In genomic region chr17:64385187-64386083, GRCh38 we compare ENCODE assay signal across 1 cellular context.
A peak's percentile ranks its signal among the peaks of the same experiment; 100 is the strongest.
TF ChIP-seq lines count a peak whose summit lies in the region.

No MANE protein-coding gene starts in this region.

TF ChIP-seq in HepG2, 621 proteins besides CTCF, POLR2A, EP300 and RAD21 (continued from another document and continues in another):
- TF ChIP-seq, protein P1, sequence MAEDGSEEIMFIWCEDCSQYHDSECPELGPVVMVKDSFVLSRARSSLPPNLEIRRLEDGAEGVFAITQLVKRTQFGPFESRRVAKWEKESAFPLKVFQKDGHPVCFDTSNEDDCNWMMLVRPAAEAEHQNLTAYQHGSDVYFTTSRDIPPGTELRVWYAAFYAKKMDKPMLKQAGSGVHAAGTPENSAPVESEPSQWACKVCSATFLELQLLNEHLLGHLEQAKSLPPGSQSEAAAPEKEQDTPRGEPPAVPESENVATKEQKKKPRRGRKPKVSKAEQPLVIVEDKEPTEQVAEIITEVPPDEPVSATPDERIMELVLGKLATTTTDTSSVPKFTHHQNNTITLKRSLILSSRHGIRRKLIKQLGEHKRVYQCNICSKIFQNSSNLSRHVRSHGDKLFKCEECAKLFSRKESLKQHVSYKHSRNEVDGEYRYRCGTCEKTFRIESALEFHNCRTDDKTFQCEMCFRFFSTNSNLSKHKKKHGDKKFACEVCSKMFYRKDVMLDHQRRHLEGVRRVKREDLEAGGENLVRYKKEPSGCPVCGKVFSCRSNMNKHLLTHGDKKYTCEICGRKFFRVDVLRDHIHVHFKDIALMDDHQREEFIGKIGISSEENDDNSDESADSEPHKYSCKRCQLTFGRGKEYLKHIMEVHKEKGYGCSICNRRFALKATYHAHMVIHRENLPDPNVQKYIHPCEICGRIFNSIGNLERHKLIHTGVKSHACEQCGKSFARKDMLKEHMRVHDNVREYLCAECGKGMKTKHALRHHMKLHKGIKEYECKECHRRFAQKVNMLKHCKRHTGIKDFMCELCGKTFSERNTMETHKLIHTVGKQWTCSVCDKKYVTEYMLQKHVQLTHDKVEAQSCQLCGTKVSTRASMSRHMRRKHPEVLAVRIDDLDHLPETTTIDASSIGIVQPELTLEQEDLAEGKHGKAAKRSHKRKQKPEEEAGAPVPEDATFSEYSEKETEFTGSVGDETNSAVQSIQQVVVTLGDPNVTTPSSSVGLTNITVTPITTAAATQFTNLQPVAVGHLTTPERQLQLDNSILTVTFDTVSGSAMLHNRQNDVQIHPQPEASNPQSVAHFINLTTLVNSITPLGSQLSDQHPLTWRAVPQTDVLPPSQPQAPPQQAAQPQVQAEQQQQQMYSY (CRISPR knock-in tag; IDR thresholded peaks at IDR 0.05) = no peak
- TF ChIP-seq ZNF383 (CRISPR knock-in tag; IDR thresholded peaks at IDR 0.05; ENCODE audit: borderline replicate concordance) (no peak), PBX3 (CRISPR knock-in tag; IDR thresholded peaks at IDR 0.05; ENCODE audit: borderline replicate concordance) (no peak), SP1 (IDR thresholded peaks at IDR 0.05) (no peak), SP1 (CRISPR knock-in tag; IDR thresholded peaks at IDR 0.05) (peak; percentile 55), ZBTB20 (CRISPR knock-in tag; IDR thresholded peaks at IDR 0.05; ENCODE audit: borderline replicate concordance, low read depth) (peak; percentile 89), THAP9 (CRISPR knock-in tag; IDR thresholded peaks at IDR 0.05; ENCODE audit: borderline replicate concordance) (peak; percentile 60; the same call in 1 of the 2 replicates), RAD51 (IDR thresholded peaks at IDR 0.05; ENCODE audit: borderline replicate concordance) (no peak), ZNF234 (CRISPR knock-in tag; conservative IDR thresholded peaks at IDR 0.05) (no peak), ZNF205 (CRISPR knock-in tag; IDR thresholded peaks at IDR 0.05) (peak; percentile 90), FIP1L1 (IDR thresholded peaks at IDR 0.05; ENCODE audit: borderline replicate concordance, insufficient read depth, low read depth, low read length) (peak; percentile 73; the same call in 1 of the 2 replicates), AGO2 (optimal IDR thresholded peaks at IDR 0.05; ENCODE audit: low read depth, low read length) (peak; percentile 55), TBX2 (CRISPR knock-in tag; IDR thresholded peaks at IDR 0.05; ENCODE audit: borderline replicate concordance) (peak; percentile 85), ZNF275 (CRISPR knock-in tag; IDR thresholded peaks at IDR 0.05; ENCODE audit: borderline replicate concordance) (no peak; the same call in 1 of the 2 replicates), THAP8 (CRISPR knock-in tag; IDR thresholded peaks at IDR 0.05; ENCODE audit: borderline replicate concordance) (no peak), ZNF660 (CRISPR knock-in tag; IDR thresholded peaks at IDR 0.05; ENCODE audit: borderline replicate concordance, low read depth) (no peak), MBNL3 (CRISPR knock-in tag; conservative IDR thresholded peaks at IDR 0.05) (no peak), ZNF776 (CRISPR knock-in tag; IDR thresholded peaks at IDR 0.05) (0 out of 2 replicates have a peak, but pooled peaks have one; percentile 36), SMAD3 (CRISPR knock-in tag; IDR thresholded peaks at IDR 0.05) (peak; percentile 93), ZNF646 (CRISPR knock-in tag; IDR thresholded peaks at IDR 0.05) (no peak), TFE3 (CRISPR knock-in tag; IDR thresholded peaks at IDR 0.05) (peak; percentile 89), ETV6 (CRISPR knock-in tag; conservative IDR thresholded peaks at IDR 0.05) (no peak), ZNF607 (CRISPR knock-in tag; IDR thresholded peaks at IDR 0.05; ENCODE audit: borderline replicate concordance) (peak; percentile 32; the same call in 1 of the 2 replicates), SNAPC2 (CRISPR knock-in tag; IDR thresholded peaks at IDR 0.05) (no peak), ZNF549 (CRISPR knock-in tag; IDR thresholded peaks at IDR 0.05) (no peak), TCF7L2 (IDR thresholded peaks at IDR 0.05; ENCODE audit: low read depth, low read length) (no peak)
- TF ChIP-seq, protein P2, sequence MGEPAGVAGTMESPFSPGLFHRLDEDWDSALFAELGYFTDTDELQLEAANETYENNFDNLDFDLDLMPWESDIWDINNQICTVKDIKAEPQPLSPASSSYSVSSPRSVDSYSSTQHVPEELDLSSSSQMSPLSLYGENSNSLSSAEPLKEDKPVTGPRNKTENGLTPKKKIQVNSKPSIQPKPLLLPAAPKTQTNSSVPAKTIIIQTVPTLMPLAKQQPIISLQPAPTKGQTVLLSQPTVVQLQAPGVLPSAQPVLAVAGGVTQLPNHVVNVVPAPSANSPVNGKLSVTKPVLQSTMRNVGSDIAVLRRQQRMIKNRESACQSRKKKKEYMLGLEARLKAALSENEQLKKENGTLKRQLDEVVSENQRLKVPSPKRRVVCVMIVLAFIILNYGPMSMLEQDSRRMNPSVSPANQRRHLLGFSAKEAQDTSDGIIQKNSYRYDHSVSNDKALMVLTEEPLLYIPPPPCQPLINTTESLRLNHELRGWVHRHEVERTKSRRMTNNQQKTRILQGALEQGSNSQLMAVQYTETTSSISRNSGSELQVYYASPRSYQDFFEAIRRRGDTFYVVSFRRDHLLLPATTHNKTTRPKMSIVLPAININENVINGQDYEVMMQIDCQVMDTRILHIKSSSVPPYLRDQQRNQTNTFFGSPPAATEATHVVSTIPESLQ (CRISPR knock-in tag; conservative IDR thresholded peaks at IDR 0.05) = no peak; the same call in 1 of the 2 replicates
- TF ChIP-seq, protein P3, sequence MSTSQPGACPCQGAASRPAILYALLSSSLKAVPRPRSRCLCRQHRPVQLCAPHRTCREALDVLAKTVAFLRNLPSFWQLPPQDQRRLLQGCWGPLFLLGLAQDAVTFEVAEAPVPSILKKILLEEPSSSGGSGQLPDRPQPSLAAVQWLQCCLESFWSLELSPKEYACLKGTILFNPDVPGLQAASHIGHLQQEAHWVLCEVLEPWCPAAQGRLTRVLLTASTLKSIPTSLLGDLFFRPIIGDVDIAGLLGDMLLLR (CRISPR knock-in tag; IDR thresholded peaks at IDR 0.05) = peak; percentile 72; the same call in 1 of the 2 replicates
- TF ChIP-seq, protein P4, sequence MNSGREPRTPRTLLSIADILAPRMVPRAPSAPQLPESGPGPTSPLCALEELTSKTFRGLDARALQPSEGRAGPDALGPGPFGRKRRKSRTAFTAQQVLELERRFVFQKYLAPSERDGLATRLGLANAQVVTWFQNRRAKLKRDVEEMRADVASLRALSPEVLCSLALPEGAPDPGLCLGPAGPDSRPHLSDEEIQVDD (CRISPR knock-in tag; IDR thresholded peaks at IDR 0.05; ENCODE audit: borderline replicate concordance) = peak; percentile 59; the same call in 1 of the 2 replicates
- TF ChIP-seq, protein P5, sequence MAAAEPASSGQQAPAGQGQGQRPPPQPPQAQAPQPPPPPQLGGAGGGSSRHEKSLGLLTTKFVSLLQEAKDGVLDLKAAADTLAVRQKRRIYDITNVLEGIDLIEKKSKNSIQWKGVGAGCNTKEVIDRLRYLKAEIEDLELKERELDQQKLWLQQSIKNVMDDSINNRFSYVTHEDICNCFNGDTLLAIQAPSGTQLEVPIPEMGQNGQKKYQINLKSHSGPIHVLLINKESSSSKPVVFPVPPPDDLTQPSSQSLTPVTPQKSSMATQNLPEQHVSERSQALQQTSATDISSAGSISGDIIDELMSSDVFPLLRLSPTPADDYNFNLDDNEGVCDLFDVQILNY (CRISPR knock-in tag; conservative IDR thresholded peaks at IDR 0.05) = no peak
